ENCODE assay signal across 9 cellular contexts in the genomic region with DNA sequence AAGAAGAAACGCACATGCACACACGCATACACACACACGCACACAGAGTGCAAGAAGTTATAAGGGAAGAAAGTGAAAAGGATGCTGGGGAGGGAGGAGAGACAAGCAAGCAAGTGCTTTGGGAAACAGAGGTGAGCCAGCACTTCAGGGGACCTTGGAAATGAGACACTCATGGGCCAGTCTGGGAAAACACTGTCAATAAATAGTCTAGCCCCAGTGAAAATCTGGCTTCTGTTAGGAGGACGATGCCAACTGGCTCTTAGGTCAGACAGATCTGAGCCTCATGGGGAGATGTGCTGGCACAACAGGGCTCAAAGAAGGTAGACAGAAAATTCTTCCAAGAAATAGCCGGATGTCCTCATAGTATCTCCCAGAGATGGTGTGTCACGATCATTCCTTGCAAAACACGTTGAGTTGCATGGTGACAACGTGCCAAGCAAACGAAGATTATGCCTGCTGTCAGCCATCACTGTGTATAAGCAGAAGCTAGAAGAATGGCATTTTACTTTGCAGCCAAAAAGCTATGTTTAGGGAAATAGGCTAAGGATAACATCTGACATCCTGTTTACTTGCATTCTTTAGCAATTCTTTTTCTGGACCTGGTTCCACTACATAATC. TPM values are rescaled to one million over a fixed set of nuclear protein-coding genes. Genes with fewer than 3 reads are reported as not detected.
A peak's percentile ranks its signal among the peaks of the same experiment; 100 is the strongest.
DNase-seq lines count a peak whose midpoint lies in the region; ATAC-seq and TF ChIP-seq lines count a peak whose summit lies in the region.
"Had no signal": no experiment of that assay in that cellular context is flagged by ENCODE, and none has a peak within 500 bp of the region (broad histone marks: within the 10 kb centered on the region; RNA-seq: fewer than 3 reads in every experiment).

No MANE protein-coding gene starts in this region.

- H3K27ac ChIP-seq in right atrium auricular region, result peak overlapping the region in 1 of 2 donors; percentile 44
- H3K27ac ChIP-seq in VCaP, result 0 out of 2 replicates have a peak overlapping the region, but pooled peaks have one; percentile 4
- H3K27ac ChIP-seq in uterus, result peak overlapping the region; percentile 59 to 79

- no peak for TF ChIP-seq POLR2A in uterus (IDR thresholded peaks at IDR 0.05)

- DNase-seq in Right ventricle myocardium inferior (ENCODE audit: missing footprints), result no peak
- no peak for DNase-seq in right atrium auricular region (ENCODE audit: low spot score)
- no peak for DNase-seq in left ventricle myocardium superior
- no peak for DNase-seq in uterus
- DNase-seq: activated CD4-positive, CD25-positive, alpha-beta regulatory T cell treated with anti-CD3 and anti-CD28 coated beads, Interleukin-2, amount 50 U/mL, for 72 hours had no signal

- H3K9me3 ChIP-seq in right atrium auricular region (no peaks in the 10 kb centered on the region), uterus (no peaks in the 10 kb centered on the region)

- no peaks in the 10 kb centered on the region for H3K36me3 ChIP-seq in right atrium auricular region
- no peaks in the 10 kb centered on the region for H3K36me3 ChIP-seq in uterus

- H3K4me3 ChIP-seq in right atrium auricular region, result peak overlapping the region in 1 of 2 donors; percentile 36
- H3K4me3 ChIP-seq in uterus, result peak overlapping the region; percentile 32 to 34

- ATAC-seq in Right ventricle myocardium inferior, result peak; percentile 34
- peak; percentile 84 for ATAC-seq in left ventricle myocardium superior
- ATAC-seq in GM18519 (IDR thresholded peaks at IDR 0.05; ENCODE audit: low FRiP score, unreplicated experiment), result no peak
- no peak for ATAC-seq in HG02763 (IDR thresholded peaks at IDR 0.05; ENCODE audit: unreplicated experiment)
- no peak for ATAC-seq in GM18867 (IDR thresholded peaks at IDR 0.05; ENCODE audit: unreplicated experiment)

- H3K27me3 ChIP-seq in right atrium auricular region (no peaks in the 10 kb centered on the region), uterus (no peaks in the 10 kb centered on the region)

- intact Hi-C loops in Right ventricle myocardium inferior (cut with DNase I) (no loop called here), left ventricle myocardium superior (cut with micrococcal nuclease) (no loop called here), uterus (cut with DNase I; ENCODE audit: low total_unique reads) (no loop called here)

- TF ChIP-seq CTCF in right atrium auricular region (IDR thresholded peaks at IDR 0.05) (no peak), VCaP (conservative IDR thresholded peaks at IDR 0.05) (no peak), uterus (IDR thresholded peaks at IDR 0.05) (no peak)

- peaks cover 0 to 8% of the 10 kb centered on the region in 2 donors for H3K4me1 ChIP-seq in right atrium auricular region
- no peaks in the 10 kb centered on the region for H3K4me1 ChIP-seq in uterus

RNA-seq across cellular contexts. Expression of a gene that starts 0.6 kb away (rescaled TPM):
- total RNA-seq in Right ventricle myocardium inferior, result 40.2 TPM
- 10 to 100 TPM; 41.3 to 45.8 TPM for total RNA-seq in right atrium auricular region
- total RNA-seq in left ventricle myocardium superior, result 44.2 TPM
- 10 to 100 TPM; 19.7 to 26.9 (median 24.7) TPM for total RNA-seq in uterus

Comparison
In these comparisons a context has a peak if more than half of its experiments do, and no peak if none do; other contexts are left out.
1. ATAC-seq: peak in Right ventricle myocardium inferior (single experiment) and left ventricle myocardium superior (single experiment); none in GM18519 (single experiment), HG02763 (single experiment) and GM18867 (single experiment).